2 cellular contexts compared by ENCODE assay signal in the genomic region with DNA sequence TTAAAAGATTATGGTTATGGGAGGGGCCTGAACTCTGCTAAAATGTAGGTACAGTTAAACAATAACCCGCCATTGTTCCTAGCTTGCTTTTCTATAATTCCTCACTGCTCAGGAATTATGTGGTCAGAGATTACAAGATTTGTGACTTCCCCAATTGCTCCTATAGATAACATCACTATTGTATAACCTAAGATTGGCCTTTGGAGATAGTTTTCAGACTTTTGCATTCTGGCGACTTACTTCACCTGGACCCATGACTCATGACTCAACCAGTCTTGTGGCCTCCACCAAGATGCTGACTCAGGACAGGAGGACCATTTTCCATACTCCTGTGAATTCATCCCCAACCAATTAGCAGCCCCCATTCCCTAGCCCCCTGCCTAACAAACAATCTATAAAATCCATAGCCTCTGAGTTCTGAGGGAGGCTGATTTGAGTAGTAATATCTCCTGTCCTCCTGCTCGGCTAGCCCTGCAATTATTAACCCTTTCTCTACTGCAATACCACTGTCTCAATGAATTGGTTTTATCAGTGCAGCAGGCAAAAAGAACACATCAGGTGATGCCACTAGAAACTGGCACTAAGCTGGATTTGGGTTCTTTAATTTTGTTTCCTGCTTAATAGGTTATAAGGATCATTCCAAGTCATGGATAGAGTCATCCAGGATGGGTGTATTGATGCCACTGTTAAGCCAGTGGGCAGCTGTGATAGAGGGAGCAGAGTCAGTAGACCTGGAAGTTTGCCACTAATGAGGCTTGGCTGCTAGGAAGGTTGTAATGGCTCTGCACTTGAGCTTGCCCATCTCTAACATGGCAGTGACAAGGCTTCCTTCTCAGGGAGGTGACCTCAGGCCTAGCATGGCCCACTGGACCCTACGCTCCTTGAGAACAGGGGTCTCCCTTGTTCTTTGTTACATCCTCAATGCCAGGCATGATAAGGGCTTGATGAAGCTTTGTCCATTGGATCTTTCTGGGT.
TF ChIP-seq lines count a peak whose summit lies in the region.

No MANE protein-coding gene starts in this region.

TF ChIP-seq in A549, 52 proteins besides CTCF, POLR2A, EP300 and RAD21 (continued from another document):
- no peak for TF ChIP-seq FOSL2 (IDR thresholded peaks at IDR 0.05)
- peak; percentile 35; the same call in 1 of the 2 replicates for TF ChIP-seq FOSL2 (CRISPR knock-in tag; IDR thresholded peaks at IDR 0.05)
- peak; percentile 50; the same call in 1 of the 2 replicates for TF ChIP-seq GATA3 (IDR thresholded peaks at IDR 0.05; ENCODE audit: borderline replicate concordance)
- no peak for TF ChIP-seq HDAC2 (IDR thresholded peaks at IDR 0.05)
- TF ChIP-seq CHD4 (IDR thresholded peaks at IDR 0.05; ENCODE audit: borderline replicate concordance) = no peak
- TF ChIP-seq SMC3 (IDR thresholded peaks at IDR 0.05) = no peak
- no peak for TF ChIP-seq SREBF2 (IDR thresholded peaks at IDR 0.05)
- TF ChIP-seq EHMT2 (IDR thresholded peaks at IDR 0.05; ENCODE audit: low read depth) = no peak
- TF ChIP-seq, protein P1, sequence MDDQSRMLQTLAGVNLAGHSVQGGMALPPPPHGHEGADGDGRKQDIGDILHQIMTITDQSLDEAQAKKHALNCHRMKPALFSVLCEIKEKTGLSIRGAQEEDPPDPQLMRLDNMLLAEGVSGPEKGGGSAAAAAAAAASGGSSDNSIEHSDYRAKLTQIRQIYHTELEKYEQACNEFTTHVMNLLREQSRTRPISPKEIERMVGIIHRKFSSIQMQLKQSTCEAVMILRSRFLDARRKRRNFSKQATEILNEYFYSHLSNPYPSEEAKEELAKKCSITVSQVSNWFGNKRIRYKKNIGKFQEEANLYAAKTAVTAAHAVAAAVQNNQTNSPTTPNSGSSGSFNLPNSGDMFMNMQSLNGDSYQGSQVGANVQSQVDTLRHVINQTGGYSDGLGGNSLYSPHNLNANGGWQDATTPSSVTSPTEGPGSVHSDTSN (IDR thresholded peaks at IDR 0.05) = no peak
- no peak for TF ChIP-seq CHD2 (IDR thresholded peaks at IDR 0.05; ENCODE audit: low read length, partially characterized antibody)
- TF ChIP-seq, protein P2, sequence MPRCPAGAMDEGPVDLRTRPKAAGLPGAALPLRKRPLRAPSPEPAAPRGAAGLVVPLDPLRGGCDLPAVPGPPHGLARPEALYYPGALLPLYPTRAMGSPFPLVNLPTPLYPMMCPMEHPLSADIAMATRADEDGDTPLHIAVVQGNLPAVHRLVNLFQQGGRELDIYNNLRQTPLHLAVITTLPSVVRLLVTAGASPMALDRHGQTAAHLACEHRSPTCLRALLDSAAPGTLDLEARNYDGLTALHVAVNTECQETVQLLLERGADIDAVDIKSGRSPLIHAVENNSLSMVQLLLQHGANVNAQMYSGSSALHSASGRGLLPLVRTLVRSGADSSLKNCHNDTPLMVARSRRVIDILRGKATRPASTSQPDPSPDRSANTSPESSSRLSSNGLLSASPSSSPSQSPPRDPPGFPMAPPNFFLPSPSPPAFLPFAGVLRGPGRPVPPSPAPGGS (IDR thresholded peaks at IDR 0.05) = no peak
- TF ChIP-seq NFE2L2 (conservative IDR thresholded peaks at IDR 0.05; ENCODE audit: low read length) = no peak
- TF ChIP-seq, protein P3, sequence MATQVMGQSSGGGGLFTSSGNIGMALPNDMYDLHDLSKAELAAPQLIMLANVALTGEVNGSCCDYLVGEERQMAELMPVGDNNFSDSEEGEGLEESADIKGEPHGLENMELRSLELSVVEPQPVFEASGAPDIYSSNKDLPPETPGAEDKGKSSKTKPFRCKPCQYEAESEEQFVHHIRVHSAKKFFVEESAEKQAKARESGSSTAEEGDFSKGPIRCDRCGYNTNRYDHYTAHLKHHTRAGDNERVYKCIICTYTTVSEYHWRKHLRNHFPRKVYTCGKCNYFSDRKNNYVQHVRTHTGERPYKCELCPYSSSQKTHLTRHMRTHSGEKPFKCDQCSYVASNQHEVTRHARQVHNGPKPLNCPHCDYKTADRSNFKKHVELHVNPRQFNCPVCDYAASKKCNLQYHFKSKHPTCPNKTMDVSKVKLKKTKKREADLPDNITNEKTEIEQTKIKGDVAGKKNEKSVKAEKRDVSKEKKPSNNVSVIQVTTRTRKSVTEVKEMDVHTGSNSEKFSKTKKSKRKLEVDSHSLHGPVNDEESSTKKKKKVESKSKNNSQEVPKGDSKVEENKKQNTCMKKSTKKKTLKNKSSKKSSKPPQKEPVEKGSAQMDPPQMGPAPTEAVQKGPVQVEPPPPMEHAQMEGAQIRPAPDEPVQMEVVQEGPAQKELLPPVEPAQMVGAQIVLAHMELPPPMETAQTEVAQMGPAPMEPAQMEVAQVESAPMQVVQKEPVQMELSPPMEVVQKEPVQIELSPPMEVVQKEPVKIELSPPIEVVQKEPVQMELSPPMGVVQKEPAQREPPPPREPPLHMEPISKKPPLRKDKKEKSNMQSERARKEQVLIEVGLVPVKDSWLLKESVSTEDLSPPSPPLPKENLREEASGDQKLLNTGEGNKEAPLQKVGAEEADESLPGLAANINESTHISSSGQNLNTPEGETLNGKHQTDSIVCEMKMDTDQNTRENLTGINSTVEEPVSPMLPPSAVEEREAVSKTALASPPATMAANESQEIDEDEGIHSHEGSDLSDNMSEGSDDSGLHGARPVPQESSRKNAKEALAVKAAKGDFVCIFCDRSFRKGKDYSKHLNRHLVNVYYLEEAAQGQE (IDR thresholded peaks at IDR 0.05) = no peak
- TF ChIP-seq MAFK (IDR thresholded peaks at IDR 0.05; ENCODE audit: partially characterized antibody) = peak; percentile 74
- no peak for TF ChIP-seq FOXS1 (CRISPR knock-in tag; IDR thresholded peaks at IDR 0.05)
- TF ChIP-seq CBX8 (IDR thresholded peaks at IDR 0.05) = no peak
- TF ChIP-seq TP53 (CRISPR knock-in tag; IDR thresholded peaks at IDR 0.05) = no peak
- TF ChIP-seq, protein P4, sequence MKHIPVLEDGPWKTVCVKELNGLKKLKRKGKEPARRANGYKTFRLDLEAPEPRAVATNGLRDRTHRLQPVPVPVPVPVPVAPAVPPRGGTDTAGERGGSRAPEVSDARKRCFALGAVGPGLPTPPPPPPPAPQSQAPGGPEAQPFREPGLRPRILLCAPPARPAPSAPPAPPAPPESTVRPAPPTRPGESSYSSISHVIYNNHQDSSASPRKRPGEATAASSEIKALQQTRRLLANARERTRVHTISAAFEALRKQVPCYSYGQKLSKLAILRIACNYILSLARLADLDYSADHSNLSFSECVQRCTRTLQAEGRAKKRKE (CRISPR knock-in tag; IDR thresholded peaks at IDR 0.05; ENCODE audit: low read depth) = no peak
- TF ChIP-seq RFX5 (IDR thresholded peaks at IDR 0.05) = no peak

TF ChIP-seq in GM23338, 12 proteins besides CTCF, POLR2A, EP300 and RAD21:
- TF ChIP-seq, protein P5, sequence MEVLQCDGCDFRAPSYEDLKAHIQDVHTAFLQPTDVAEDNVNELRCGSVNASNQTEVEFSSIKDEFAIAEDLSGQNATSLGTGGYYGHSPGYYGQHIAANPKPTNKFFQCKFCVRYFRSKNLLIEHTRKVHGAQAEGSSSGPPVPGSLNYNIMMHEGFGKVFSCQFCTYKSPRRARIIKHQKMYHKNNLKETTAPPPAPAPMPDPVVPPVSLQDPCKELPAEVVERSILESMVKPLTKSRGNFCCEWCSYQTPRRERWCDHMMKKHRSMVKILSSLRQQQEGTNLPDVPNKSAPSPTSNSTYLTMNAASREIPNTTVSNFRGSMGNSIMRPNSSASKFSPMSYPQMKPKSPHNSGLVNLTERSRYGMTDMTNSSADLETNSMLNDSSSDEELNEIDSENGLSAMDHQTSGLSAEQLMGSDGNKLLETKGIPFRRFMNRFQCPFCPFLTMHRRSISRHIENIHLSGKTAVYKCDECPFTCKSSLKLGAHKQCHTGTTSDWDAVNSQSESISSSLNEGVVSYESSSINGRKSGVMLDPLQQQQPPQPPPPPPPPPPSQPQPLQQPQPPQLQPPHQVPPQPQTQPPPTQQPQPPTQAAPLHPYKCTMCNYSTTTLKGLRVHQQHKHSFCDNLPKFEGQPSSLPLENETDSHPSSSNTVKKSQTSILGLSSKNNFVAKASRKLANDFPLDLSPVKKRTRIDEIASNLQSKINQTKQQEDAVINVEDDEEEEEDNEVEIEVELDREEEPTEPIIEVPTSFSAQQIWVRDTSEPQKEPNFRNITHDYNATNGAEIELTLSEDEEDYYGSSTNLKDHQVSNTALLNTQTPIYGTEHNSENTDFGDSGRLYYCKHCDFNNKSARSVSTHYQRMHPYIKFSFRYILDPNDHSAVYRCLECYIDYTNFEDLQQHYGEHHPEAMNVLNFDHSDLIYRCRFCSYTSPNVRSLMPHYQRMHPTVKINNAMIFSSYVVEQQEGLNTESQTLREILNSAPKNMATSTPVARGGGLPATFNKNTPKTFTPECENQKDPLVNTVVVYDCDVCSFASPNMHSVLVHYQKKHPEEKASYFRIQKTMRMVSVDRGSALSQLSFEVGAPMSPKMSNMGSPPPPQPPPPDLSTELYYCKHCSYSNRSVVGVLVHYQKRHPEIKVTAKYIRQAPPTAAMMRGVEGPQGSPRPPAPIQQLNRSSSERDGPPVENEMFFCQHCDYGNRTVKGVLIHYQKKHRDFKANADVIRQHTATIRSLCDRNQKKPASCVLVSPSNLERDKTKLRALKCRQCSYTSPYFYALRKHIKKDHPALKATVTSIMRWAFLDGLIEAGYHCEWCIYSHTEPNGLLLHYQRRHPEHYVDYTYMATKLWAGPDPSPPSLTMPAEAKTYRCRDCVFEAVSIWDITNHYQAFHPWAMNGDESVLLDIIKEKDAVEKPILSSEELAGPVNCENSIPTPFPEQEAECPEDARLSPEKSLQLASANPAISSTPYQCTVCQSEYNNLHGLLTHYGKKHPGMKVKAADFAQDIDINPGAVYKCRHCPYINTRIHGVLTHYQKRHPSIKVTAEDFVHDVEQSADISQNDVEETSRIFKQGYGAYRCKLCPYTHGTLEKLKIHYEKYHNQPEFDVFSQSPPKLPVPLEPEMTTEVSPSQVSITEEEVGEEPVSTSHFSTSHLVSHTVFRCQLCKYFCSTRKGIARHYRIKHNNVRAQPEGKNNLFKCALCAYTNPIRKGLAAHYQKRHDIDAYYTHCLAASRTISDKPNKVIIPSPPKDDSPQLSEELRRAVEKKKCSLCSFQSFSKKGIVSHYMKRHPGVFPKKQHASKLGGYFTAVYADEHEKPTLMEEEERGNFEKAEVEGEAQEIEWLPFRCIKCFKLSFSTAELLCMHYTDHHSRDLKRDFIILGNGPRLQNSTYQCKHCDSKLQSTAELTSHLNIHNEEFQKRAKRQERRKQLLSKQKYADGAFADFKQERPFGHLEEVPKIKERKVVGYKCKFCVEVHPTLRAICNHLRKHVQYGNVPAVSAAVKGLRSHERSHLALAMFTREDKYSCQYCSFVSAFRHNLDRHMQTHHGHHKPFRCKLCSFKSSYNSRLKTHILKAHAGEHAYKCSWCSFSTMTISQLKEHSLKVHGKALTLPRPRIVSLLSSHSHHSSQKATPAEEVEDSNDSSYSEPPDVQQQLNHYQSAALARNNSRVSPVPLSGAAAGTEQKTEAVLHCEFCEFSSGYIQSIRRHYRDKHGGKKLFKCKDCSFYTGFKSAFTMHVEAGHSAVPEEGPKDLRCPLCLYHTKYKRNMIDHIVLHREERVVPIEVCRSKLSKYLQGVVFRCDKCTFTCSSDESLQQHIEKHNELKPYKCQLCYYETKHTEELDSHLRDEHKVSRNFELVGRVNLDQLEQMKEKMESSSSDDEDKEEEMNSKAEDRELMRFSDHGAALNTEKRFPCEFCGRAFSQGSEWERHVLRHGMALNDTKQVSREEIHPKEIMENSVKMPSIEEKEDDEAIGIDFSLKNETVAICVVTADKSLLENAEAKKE (CRISPR knock-in tag; IDR thresholded peaks at IDR 0.05) = no peak
- TF ChIP-seq, protein P3 (IDR thresholded peaks at IDR 0.05; ENCODE audit: unreplicated experiment) = no peak
- TF ChIP-seq ZNF331 (CRISPR knock-in tag; IDR thresholded peaks at IDR 0.05; ENCODE audit: low read depth) = no peak
- no peak for TF ChIP-seq JUNB (IDR thresholded peaks at IDR 0.05; ENCODE audit: unreplicated experiment)
- TF ChIP-seq CREB1 (CRISPR knock-in tag; IDR thresholded peaks at IDR 0.05; ENCODE audit: low read depth) = no peak
- no peak for TF ChIP-seq EZH2phosphoT487 (IDR thresholded peaks at IDR 0.05; ENCODE audit: unreplicated experiment)
- TF ChIP-seq, protein P6, sequence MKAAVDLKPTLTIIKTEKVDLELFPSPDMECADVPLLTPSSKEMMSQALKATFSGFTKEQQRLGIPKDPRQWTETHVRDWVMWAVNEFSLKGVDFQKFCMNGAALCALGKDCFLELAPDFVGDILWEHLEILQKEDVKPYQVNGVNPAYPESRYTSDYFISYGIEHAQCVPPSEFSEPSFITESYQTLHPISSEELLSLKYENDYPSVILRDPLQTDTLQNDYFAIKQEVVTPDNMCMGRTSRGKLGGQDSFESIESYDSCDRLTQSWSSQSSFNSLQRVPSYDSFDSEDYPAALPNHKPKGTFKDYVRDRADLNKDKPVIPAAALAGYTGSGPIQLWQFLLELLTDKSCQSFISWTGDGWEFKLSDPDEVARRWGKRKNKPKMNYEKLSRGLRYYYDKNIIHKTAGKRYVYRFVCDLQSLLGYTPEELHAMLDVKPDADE (IDR thresholded peaks at IDR 0.05) = no peak
- TF ChIP-seq STAT1 (IDR thresholded peaks at IDR 0.05; ENCODE audit: unreplicated experiment) = no peak
TF ChIP-seq in GM23338: peak in this region for 0.
